Comparison of ENCODE assay signal across 1 cellular context in genomic region chr15:95957854-95958253, GRCh38.
TF ChIP-seq lines count a peak whose summit lies in the region.

No MANE protein-coding gene starts in this region.

TF ChIP-seq in GM23338, 12 proteins besides CTCF, POLR2A, EP300 and RAD21 (continued from another document):
- TF ChIP-seq ZNF462 (CRISPR knock-in tag; IDR thresholded peaks at IDR 0.05) (no peak), POLR2AphosphoS5 (IDR thresholded peaks at IDR 0.05; ENCODE audit: low read depth) (no peak), EZH2phosphoT487 (IDR thresholded peaks at IDR 0.05; ENCODE audit: unreplicated experiment) (no peak), NANOG (IDR thresholded peaks at IDR 0.05; ENCODE audit: borderline replicate concordance) (no peak)
